26 cellular contexts compared by ENCODE assay signal in genomic region chr18:49699303-49699702, GRCh38.
"Had no signal": no experiment of that assay in that cellular context is flagged by ENCODE, and none has a peak within 500 bp of the region (broad histone marks: within the 10 kb centered on the region; RNA-seq: fewer than 3 reads in every experiment).

No MANE protein-coding gene starts in this region.

- H3K9me3 Mint-ChIP-seq: activated CD8-positive, alpha-beta T cell treated with anti-CD3 and anti-CD28 coated beads for 36 hours; activated naive CD8-positive, alpha-beta T cell treated with anti-CD3 and anti-CD28 coated beads, Interleukin-2, amount 10 ng/mL, durations not matched to agents 7 days and 5 days had no signal

- FAIRE-seq: K562 had no signal

- H3K4me1 Mint-ChIP-seq: activated naive CD8-positive, alpha-beta T cell treated with anti-CD3 and anti-CD28 coated beads, Interleukin-2, amount 10 ng/mL, durations not matched to agents 7 days and 5 days had no signal

- H3K9ac ChIP-seq: SK-N-SH had no signal

- DNase-seq: activated CD4-positive, alpha-beta T cell treated with anti-CD3 and anti-CD28 coated beads for 4 hours; activated CD8-positive, alpha-beta memory T cell treated with anti-CD3 and anti-CD28 coated beads, Interleukin-2, amount 50 U/mL, for 48 hours; activated CD8-positive, alpha-beta T cell treated with anti-CD3 and anti-CD28 coated beads for 36 hours; activated naive CD4-positive, alpha-beta T cell treated with anti-CD3 and anti-CD28 coated beads, Interleukin-2, amount 50 U/mL, for 16 hours; activated naive CD8-positive, alpha-beta T cell treated with anti-CD3 and anti-CD28 coated beads, Interleukin-2, amount 10 ng/mL, durations not matched to agents 7 days and 5 days; activated T-cell treated with anti-CD3 and anti-CD28 coated beads, Interleukin-2, amount 50 U/mL, for 1 hour; aorta; body of pancreas; Karpas-422; NCI-H1105 treated with DMSO at 0.1 percent for 48 hours; NCI-H1436 treated with DMSO at 0.1 percent for 48 hours; NCI-H187; NCI-H2081 treated with DMSO at 0.1 percent for 48 hours; NCI-H446; NCI-H526; NCI-H774; Right ventricle myocardium superior; RPMI8226; SJCRH30; SK-N-SH; T-helper 1 cell; WERI-Rb-1 had no signal

- H3K36me3 Mint-ChIP-seq: activated naive CD8-positive, alpha-beta T cell treated with anti-CD3 and anti-CD28 coated beads, Interleukin-2, amount 10 ng/mL, durations not matched to agents 7 days and 5 days had no signal

- H3K9me3 ChIP-seq: body of pancreas, SJCRH30, SK-N-SH had no signal

- H3K4me3 Mint-ChIP-seq: activated CD8-positive, alpha-beta T cell treated with anti-CD3 and anti-CD28 coated beads for 36 hours; activated naive CD8-positive, alpha-beta T cell treated with anti-CD3 and anti-CD28 coated beads, Interleukin-2, amount 10 ng/mL, durations not matched to agents 7 days and 5 days had no signal

- H3K27me3 ChIP-seq: body of pancreas, cardiac muscle cell, SJCRH30 had no signal

- H3K36me3 ChIP-seq: cardiac muscle cell, SJCRH30, WERI-Rb-1 had no signal

- H3K27ac ChIP-seq: body of pancreas, cardiac muscle cell, SJCRH30, WERI-Rb-1 had no signal

- H3K27ac Mint-ChIP-seq: activated CD8-positive, alpha-beta T cell treated with anti-CD3 and anti-CD28 coated beads for 36 hours; activated naive CD8-positive, alpha-beta T cell treated with anti-CD3 and anti-CD28 coated beads, Interleukin-2, amount 10 ng/mL, durations not matched to agents 7 days and 5 days had no signal

- H3K4me3 ChIP-seq: body of pancreas, cardiac muscle cell, K562, SJCRH30 had no signal

- ATAC-seq: activated CD4-positive, CD25-positive, alpha-beta regulatory T cell treated with anti-CD3 and anti-CD28 coated beads, Interleukin-2, amount 50 U/mL, for 24 hours; activated CD8-positive, alpha-beta T cell treated with anti-CD3 and anti-CD28 coated beads for 36 hours; body of pancreas; K562; Panc1 had no signal

- H3K4me1 ChIP-seq: body of pancreas, SJCRH30 had no signal

- H3K9me2 ChIP-seq: SK-N-SH had no signal
